34 cellular contexts compared by ENCODE assay signal in the genomic region with DNA sequence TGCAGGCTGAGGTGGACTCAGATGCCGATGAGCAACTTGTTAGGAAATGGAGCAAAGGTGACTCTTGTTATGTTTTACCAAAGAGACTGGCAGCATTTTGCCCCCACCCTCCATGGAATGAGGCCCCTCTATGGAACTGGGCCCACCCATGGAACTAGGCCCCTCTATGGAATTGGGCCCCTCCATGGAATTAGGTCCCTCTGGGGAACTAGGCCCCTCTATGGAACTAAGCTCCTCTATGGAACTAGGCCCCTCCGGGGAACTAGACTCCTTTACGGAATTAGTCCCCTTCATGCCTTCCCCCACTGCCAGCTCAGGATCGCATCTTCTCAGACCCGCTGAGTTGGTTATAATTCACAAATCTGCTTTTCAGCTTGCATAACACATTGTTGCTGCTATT.
"Had no signal": no experiment of that assay in that cellular context is flagged by ENCODE, and none has a peak within 500 bp of the region (broad histone marks: within the 10 kb centered on the region; RNA-seq: fewer than 3 reads in every experiment).

No MANE protein-coding gene starts in this region.

- H3K4me3 ChIP-seq: MG63 had no signal

- H3K27ac ChIP-seq: KMS-11 had no signal

- H3K36me3 ChIP-seq: MG63 had no signal

- DNase-seq: Karpas-422, Kasumi-1, KG1, MG63, MM.1S, MV-4-11, NCI-H1048, NCI-H1092, NCI-H1092 treated with DMSO at 0.1 percent for 48 hours, NCI-H1105, NCI-H1105 treated with DMSO at 0.1 percent for 48 hours, NCI-H1417, NCI-H1417 treated with DMSO at 0.1 percent for 48 hours, NCI-H1436, NCI-H1436 treated with DMSO at 0.1 percent for 48 hours, NCI-H146, NCI-H1694, NCI-H1694 treated with DMSO at 0.1 percent for 48 hours, NCI-H187, NCI-H187 treated with DMSO at 0.1 percent for 48 hours, NCI-H1930, NCI-H2029, NCI-H2029 treated with DMSO at 0.1 percent for 48 hours, NCI-H2081, NCI-H2081 treated with DMSO at 0.1 percent for 48 hours, NCI-H2107, NCI-H2171, NCI-H2171 treated with DMSO at 0.1 percent for 48 hours, NCI-H2227 treated with DMSO at 0.1 percent for 48 hours, NCI-H226, NCI-H345, NCI-H446, NCI-H446 treated with DMSO at 0.1 percent for 48 hours had no signal

- H3K27me3 ChIP-seq: MG63 had no signal
